Comparison of ENCODE assay signal across 28 cellular contexts in genomic region chr4:140776551-140776950, GRCh38. TPM values are rescaled to one million over a fixed set of nuclear protein-coding genes. Genes with fewer than 3 reads are reported as not detected.
"Had no signal": no experiment of that assay in that cellular context is flagged by ENCODE, and none has a peak within 500 bp of the region (broad histone marks: within the 10 kb centered on the region; RNA-seq: fewer than 3 reads in every experiment).

No MANE protein-coding gene starts in this region.

- ATAC-seq: activated CD8-positive, alpha-beta T cell treated with anti-CD3 and anti-CD28 coated beads for 36 hours; Right ventricle myocardium inferior had no signal

- H3K4me2 ChIP-seq: PC-9 had no signal

- H3K27ac ChIP-seq: PC-9, RWPE1 had no signal

- DNase-seq: activated CD4-positive, alpha-beta T cell treated with anti-CD3 and anti-CD28 coated beads, Interleukin-2, amount 10 ng/mL, durations not matched to agents 24 days and 14 days; activated CD4-positive, alpha-beta T cell treated with anti-CD3 and anti-CD28 coated beads, Interleukin-2, amount 50 U/mL, for 4 hours; activated CD8-positive, alpha-beta T cell treated with anti-CD3 and anti-CD28 coated beads for 36 hours; activated gamma-delta T cell; activated naive CD4-positive, alpha-beta T cell treated with Interleukin-2 at 50 U/mL for 16 hours; activated naive CD8-positive, alpha-beta T cell treated with anti-CD3 and anti-CD28 coated beads, Interleukin-2, amount 10 ng/mL, durations not matched to agents 7 days and 5 days; activated T-cell treated with anti-CD3 and anti-CD28 coated beads, Interleukin-2, amount 50 U/mL, for 24 hours; amygdala; caudate nucleus; cerebellar nuclear complex; Karpas-422; KBM-7; NCI-H1048; NCI-H1105 treated with DMSO at 0.1 percent for 48 hours; NCI-H1436; NCI-H1694 treated with DMSO at 0.1 percent for 48 hours; NCI-H2029 treated with DMSO at 0.1 percent for 48 hours; NCI-H2107; NCI-H2171; NCI-H510A treated with DMSO at 0.1 percent for 48 hours; NCI-H526 treated with DMSO at 0.1 percent for 48 hours; NK-92 treated with Interleukin-12 subunit alpha and Interleukin-12 subunit beta, amount 100 ng/mL, for 24 hours; PC-9; SIG-M5; T1000 had no signal

- H3K4me3 ChIP-seq: PC-9 had no signal

RNA-seq across cellular contexts. Expression of gene TBC1D9, which starts 20.4 kb away (rescaled TPM):
- total RNA-seq: activated CD4-positive, alpha-beta T cell treated with anti-CD3 and anti-CD28 coated beads, Interleukin-2, amount 10 ng/mL, durations not matched to agents 24 days and 14 days; activated CD8-positive, alpha-beta T cell treated with anti-CD3 and anti-CD28 coated beads for 36 hours; T-helper 2 cell treated with Interferon-gamma antibody and Interleukin-4, amounts not matched to agents 100 ng/mL and 5 ng/mL, for 36 hours had no signal
